ENCODE assay signal across 14 cellular contexts in the genomic region with DNA sequence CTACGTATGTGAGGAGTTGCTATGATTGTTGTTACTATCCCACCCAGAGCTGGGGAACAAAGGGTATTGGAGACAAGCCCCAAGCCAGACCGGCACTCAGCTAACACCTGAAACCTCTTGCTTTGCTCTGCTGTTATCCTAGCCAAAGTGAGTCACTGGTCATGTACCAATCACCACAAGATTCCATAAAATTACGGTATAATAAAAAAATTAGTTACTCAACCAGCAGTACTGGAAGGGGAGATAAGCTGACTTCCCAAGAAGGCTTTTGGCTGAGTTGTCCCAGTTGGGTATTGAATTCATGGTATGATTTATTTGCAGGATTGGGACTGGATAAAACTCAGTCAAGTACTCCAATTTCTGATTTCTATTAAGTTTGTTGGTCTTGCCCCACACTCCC. TPM values are rescaled to one million over a fixed set of nuclear protein-coding genes. Genes with fewer than 3 reads are reported as not detected.
DNase-seq lines count a peak whose midpoint lies in the region; ATAC-seq and TF ChIP-seq lines count a peak whose summit lies in the region.
"Had no signal": no experiment of that assay in that cellular context is flagged by ENCODE, and none has a peak within 500 bp of the region (broad histone marks: within the 10 kb centered on the region; RNA-seq: fewer than 3 reads in every experiment).

No MANE protein-coding gene starts in this region.

- H3K4me3 ChIP-seq in GM23248, result peak overlapping the region; percentile 82
- H3K4me3 ChIP-seq in fibroblast of the aortic adventitia (ENCODE audit: low read depth, low read length), result peak overlapping the region; percentile 25
- H3K4me3 ChIP-seq in suprapubic skin, result no peak overlapping the region
- H3K4me3 ChIP-seq: cardiac muscle cell, left ventricle myocardium inferior, prostate gland had no signal

- H3K36me3 ChIP-seq in GM23248 (ENCODE audit: low read depth) (no peaks in the 10 kb centered on the region), suprapubic skin (no peaks in the 10 kb centered on the region)
- H3K36me3 ChIP-seq: cardiac muscle cell, left ventricle myocardium inferior, prostate gland had no signal

- in situ Hi-C loops in GM23248 (cut with MboI), result no loop called here

- WGBS in GM23248 (ENCODE audit: low coverage in 1 of 2, low lambda C conversion rate in 2 of 2, missing lambda C conversion rate in 2 of 2), 2 experiments, result 0% methylated on average over 2 to 3 of the region's 3 CpGs
- WGBS in suprapubic skin, result 53% methylated on average over 3 of the region's 3 CpGs

- H2AFZ ChIP-seq in GM23248, result no peak overlapping the region

- H4K20me1 ChIP-seq in GM23248 (ENCODE audit: insufficient read depth), result no peaks in the 10 kb centered on the region

- H3K9ac ChIP-seq in GM23248, result peak overlapping the region; percentile 62

- H3K27ac ChIP-seq in GM23248 (peak overlapping the region; percentile 81), suprapubic skin (peak overlapping the region; percentile 45)
- H3K27ac ChIP-seq: cardiac muscle cell, left ventricle myocardium inferior, prostate gland had no signal

- peaks cover 42% of the 10 kb centered on the region for H3K4me1 ChIP-seq in GM23248 (ENCODE audit: insufficient read depth)
- no peaks in the 10 kb centered on the region for H3K4me1 ChIP-seq in suprapubic skin
- H3K4me1 ChIP-seq: prostate gland had no signal

- H3K9me3 ChIP-seq in GM23248 (ENCODE audit: low read depth) (no peaks in the 10 kb centered on the region), suprapubic skin (no peaks in the 10 kb centered on the region)
- H3K9me3 ChIP-seq: left ventricle myocardium inferior, prostate gland had no signal

- no peak for TF ChIP-seq POLR2A in suprapubic skin (IDR thresholded peaks at IDR 0.05)

- ATAC-seq in GM18907 (IDR thresholded peaks at IDR 0.05; ENCODE audit: unreplicated experiment) (no peak), HG02763 (IDR thresholded peaks at IDR 0.05; ENCODE audit: unreplicated experiment) (no peak)
- ATAC-seq: activated CD8-positive, alpha-beta T cell treated with anti-CD3 and anti-CD28 coated beads, Interleukin-2, amount 10 ng/mL, durations not matched to agents 7 days and 5 days; CD8-positive, alpha-beta T cell had no signal

- H3F3A ChIP-seq in GM23248 (ENCODE audit: insufficient read depth), result peaks cover 58% of the 10 kb centered on the region

- peak overlapping the region; percentile 78 for H3K4me2 ChIP-seq in GM23248 (ENCODE audit: unreplicated experiment)

- DNase-seq in GM23248, result peak; percentile 73
- DNase-seq in amniotic stem cell (lab: John Stamatoyannopoulos, UW), result peak; percentile 15
- DNase-seq in fibroblast of the aortic adventitia (ENCODE audit: low read depth), result peak; percentile 85
- no peak for DNase-seq in suprapubic skin (ENCODE audit: low spot score in 2 of 2)
- no peak for DNase-seq in C1 segment of cervical spinal cord (lab: John Stamatoyannopoulos, UW)
- DNase-seq: activated CD8-positive, alpha-beta T cell treated with anti-CD3 and anti-CD28 coated beads, Interleukin-2, amount 10 ng/mL, durations not matched to agents 7 days and 5 days; CD8-positive, alpha-beta T cell; left ventricle myocardium inferior; NCI-H345 had no signal

- TF ChIP-seq CTCF in fibroblast of the aortic adventitia (IDR thresholded peaks at IDR 0.05; ENCODE audit: insufficient read depth, low read length), result no peak
- no peak for TF ChIP-seq CTCF in suprapubic skin (IDR thresholded peaks at IDR 0.05)

- TF ChIP-seq EP300 in suprapubic skin (IDR thresholded peaks at IDR 0.05), result no peak

- no peaks in the 10 kb centered on the region for H3K9me2 ChIP-seq in GM23248 (ENCODE audit: insufficient read depth)

- peaks cover 60% of the 10 kb centered on the region for H3K79me2 ChIP-seq in GM23248 (ENCODE audit: insufficient read depth)

- H3K27me3 ChIP-seq in GM23248 (replicated peaks; ENCODE audit: insufficient read depth) (no peaks in the 10 kb centered on the region), suprapubic skin (no peaks in the 10 kb centered on the region)
- H3K27me3 ChIP-seq: cardiac muscle cell had no signal

RNA-seq across cellular contexts. Expression of a gene that starts 5.3 kb away (rescaled TPM):
- total RNA-seq in GM23248 (2014; rRNA removed; shearing (Covaris generic)), result 14.3 and 17.6 TPM in 2 replicates
- 13.4 and 14.5 TPM in 2 replicates for polyA plus RNA-seq in GM23248 (2016; fragmentation: Nextera tagmentation; extraction: Ambion mirVana)
- total RNA-seq in fibroblast of the aortic adventitia (ENCODE audit: low replicate concordance) (9.2 and 28.1 TPM in 2 replicates), suprapubic skin (1 to 10 TPM in 2 of 4 donors, under 1 TPM in 1, not detected in 1; 0.62 to 2.1 (median 1.6) TPM)
- total RNA-seq: CD8-positive, alpha-beta T cell had no signal
- polyA plus RNA-seq: IgD-negative memory B cell had no signal

Comparison
In these comparisons a context has a peak if more than half of its experiments do, and no peak if none do; other contexts are left out.
1. DNase-seq: peak in GM23248 (single experiment), amniotic stem cell (single experiment) and fibroblast of the aortic adventitia (single experiment); none in suprapubic skin (0 of 2) and C1 segment of cervical spinal cord (0 of 14).